In the genomic region with DNA sequence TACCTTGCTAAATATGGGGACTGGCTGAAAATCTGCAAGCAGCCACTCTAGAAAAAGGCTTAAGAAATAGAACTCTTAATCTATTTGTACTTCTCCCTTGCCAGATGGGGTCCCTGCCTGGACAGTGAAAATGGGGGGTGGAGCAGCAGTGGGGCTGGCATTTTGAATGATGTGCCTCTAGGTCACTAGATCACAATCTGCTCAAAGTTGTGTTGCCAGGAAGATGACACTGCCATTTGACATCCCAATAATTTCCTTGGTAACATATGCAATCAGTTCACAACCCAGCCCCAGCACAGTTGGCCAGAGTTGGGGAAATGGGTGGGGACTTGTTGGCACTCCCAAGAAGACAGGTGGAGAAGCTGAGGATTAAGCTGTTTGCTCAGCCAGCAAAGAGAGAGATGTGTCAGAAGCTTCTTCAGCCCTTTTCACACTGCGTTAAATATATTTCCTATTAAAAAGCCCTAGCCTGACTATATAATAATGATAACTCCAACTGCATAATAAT, we compare ENCODE assay signal across 22 cellular contexts.
"Had no signal": no experiment of that assay in that cellular context is flagged by ENCODE, and none has a peak within 500 bp of the region (broad histone marks: within the 10 kb centered on the region; RNA-seq: fewer than 3 reads in every experiment).

No MANE protein-coding gene starts in this region.

- H3K27me3 ChIP-seq: ascending aorta, brain microvascular endothelial cell, esophagus muscularis mucosa, hepatocyte, neutrophil, ovary had no signal

- H3K27ac ChIP-seq: ascending aorta, brain microvascular endothelial cell, coronary artery, esophagus muscularis mucosa, hepatocyte, left ventricle myocardium inferior, neutrophil, ovary, prostate gland, thoracic aorta had no signal

- DNase-seq: activated CD8-positive, alpha-beta memory T cell treated with anti-CD3 and anti-CD28 coated beads for 24 hours; activated CD8-positive, alpha-beta memory T cell treated with anti-CD3 and anti-CD28 coated beads, Interleukin-2, amount 50 U/mL, for 4 hours; activated T-cell treated with anti-CD3 and anti-CD28 coated beads, Interleukin-2, amount 50 U/mL, for 24 hours; brain microvascular endothelial cell; central memory CD4-positive, alpha-beta T cell; glutamatergic neuron; kidney glomerular epithelial cell; left ventricle myocardium inferior; midbrain; ovary; stimulated activated CD4-positive, alpha-beta T cell treated with anti-CD3 and anti-CD28 coated beads, Interleukin-4, amount 100 ng/mL, for 24 hours; stimulated activated naive CD4-positive, alpha-beta T cell treated with Interleukin-2 at 50 U/mL for 16 hours had no signal

- H3K4me3 ChIP-seq: ascending aorta, coronary artery, esophagus muscularis mucosa, hepatocyte, left ventricle myocardium inferior, ovary, prostate gland, thoracic aorta had no signal

- H2AFZ ChIP-seq: hepatocyte had no signal

- H3K4me2 ChIP-seq: hepatocyte had no signal

- H3K4me1 ChIP-seq: ascending aorta, esophagus muscularis mucosa, left ventricle myocardium inferior, prostate gland had no signal

- ATAC-seq: activated naive CD4-positive, alpha-beta T cell treated with anti-CD3 and anti-CD28 coated beads, Interleukin-2, amount 50 U/mL, for 72 hours; activated T-helper 17 cell treated with anti-CD3 and anti-CD28 coated beads, Interleukin-2, amount 50 U/mL, for 72 hours; WTC11 had no signal

- H3K36me3 ChIP-seq: ascending aorta, brain microvascular endothelial cell, esophagus muscularis mucosa, left ventricle myocardium inferior, neutrophil, ovary, prostate gland, thoracic aorta had no signal

- H3K9me3 ChIP-seq: ascending aorta, esophagus muscularis mucosa, left ventricle myocardium inferior, neutrophil, ovary, prostate gland, thoracic aorta had no signal

- H3K79me2 ChIP-seq: hepatocyte had no signal
